In the genomic region with DNA sequence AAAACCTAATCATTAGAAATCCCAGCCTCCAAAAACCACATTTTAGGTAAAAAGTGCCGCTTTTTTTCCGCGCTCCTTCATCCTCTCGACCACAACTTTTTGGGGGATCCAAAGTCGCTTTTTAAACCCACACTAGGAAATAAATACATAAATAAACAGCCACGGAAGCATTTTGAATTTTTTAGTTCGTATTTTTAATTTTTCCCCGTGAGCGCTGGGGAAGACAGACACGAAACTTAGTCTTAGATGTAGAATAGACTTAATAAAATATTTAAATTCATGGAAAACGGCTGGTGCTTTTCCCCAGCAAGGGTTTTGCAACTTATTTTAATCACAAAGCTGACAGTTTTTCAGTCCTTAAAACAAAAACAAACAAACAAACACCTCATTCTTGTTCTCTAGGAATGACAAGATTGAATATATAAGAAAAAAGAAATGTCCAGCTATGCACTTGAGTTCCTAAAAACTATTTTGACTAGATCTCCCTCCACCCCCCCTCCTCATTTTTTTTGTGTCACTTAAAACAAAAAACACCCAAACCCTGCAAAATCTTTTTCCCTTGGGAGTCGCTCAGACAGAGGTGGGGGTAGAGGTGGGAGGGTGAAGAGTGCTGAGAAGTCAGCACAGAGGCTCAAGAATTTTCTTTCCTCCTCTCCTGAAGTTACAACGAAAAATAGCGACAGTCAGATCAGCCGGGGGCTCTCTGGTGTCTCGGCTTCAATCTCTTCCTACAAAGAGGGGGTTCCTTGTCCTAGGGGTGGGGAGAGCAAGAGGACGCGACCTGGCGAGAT, we compare ENCODE assay signal across 8 cellular contexts. TPM values are rescaled to one million over a fixed set of nuclear protein-coding genes. Genes with fewer than 3 reads are reported as not detected.
DNase-seq lines count a peak whose midpoint lies in the region; ATAC-seq, FAIRE-seq and TF ChIP-seq lines count a peak whose summit lies in the region.

No MANE protein-coding gene starts in this region.

- no peaks in the 10 kb centered on the region for H3K79me1 ChIP-seq in mesendoderm (ENCODE audit: low read length)

- H3K4me3 Mint-ChIP-seq in HFFc6 = peak overlapping the region; percentile 95

- TF ChIP-seq RAD21 in K562 (CRISPR knock-in tag; conservative IDR thresholded peaks at IDR 0.05 in 1 of 2, IDR thresholded peaks at IDR 0.05 in 1 of 2) = no peak

- DNase-seq in 8988T (peak; percentile 28), HFFc6 (no peak), K562 (ENCODE audit: extremely low read depth in 1 of 4, low spot score in 3 of 4) (peak in 2 of 4 experiments; percentile 27 to 28), mesendoderm (peak; percentile 50), NCI-H226 (no peak), DMS153 (lab: John Stamatoyannopoulos, UW) (no peak)

- intact Hi-C loops in K562 (cut with micrococcal nuclease) = loop anchor here (2.0 to 5.0 kb wide), 3 partner anchors 41 to 294 kb away; no protein-coding TSS in a partner anchor

- peaks cover 2% of the 10 kb centered on the region; the same call in 1 of the 2 replicates for H3K27me3 Mint-ChIP-seq in HFFc6 (ENCODE audit: insufficient read depth)

- H2BK120ac ChIP-seq in mesendoderm (ENCODE audit: low read depth, low read length) = no peak overlapping the region

- H3K36me3 Mint-ChIP-seq in HFFc6 (ENCODE audit: low read depth) = peaks cover 7% of the 10 kb centered on the region; the same call in 1 of the 2 replicates

- H3K4ac ChIP-seq in mesendoderm (ENCODE audit: low read depth, low read length) = no peak overlapping the region

- TF ChIP-seq POLR2A in K562 (conservative IDR thresholded peaks at IDR 0.05) = no peak

- H4K20me1 ChIP-seq in K562 (replicated peaks; ENCODE audit: control insufficient read depth, insufficient read depth, low read length) = no peaks in the 10 kb centered on the region

- H3K79me2 ChIP-seq in K562 (ENCODE audit: control insufficient read depth, insufficient read depth, low read length) = no peaks in the 10 kb centered on the region
- no peaks in the 10 kb centered on the region for H3K79me2 ChIP-seq in mesendoderm (ENCODE audit: control insufficient read depth, insufficient read depth, low read length)

- 19% methylated on average over 19 of the region's 19 CpGs for WGBS in K562 (ENCODE audit: insufficient coverage, low coverage, missing lambda C conversion rate)
- WGBS in mesendoderm (ENCODE audit: extremely low coverage, insufficient coverage, low lambda C conversion rate) = no CpG with 5 or more reads among the region's 19 CpGs

- H4K5ac ChIP-seq in mesendoderm (ENCODE audit: low read length) = no peak overlapping the region

- H3K4me1 Mint-ChIP-seq in HFFc6 (ENCODE audit: low read depth) = peaks cover 64% of the 10 kb centered on the region

- POLR2A ChIA-PET in K562 (lab: Yijun Ruan, JAX) = no interaction called here

- H3K23ac ChIP-seq in mesendoderm (ENCODE audit: low read length) = no peak overlapping the region

- no peaks in the 10 kb centered on the region for H3K9me3 Mint-ChIP-seq in HFFc6

- no peak for TF ChIP-seq EP300 in K562 (IDR thresholded peaks at IDR 0.05; ENCODE audit: low read length)

- ATAC-seq in K562 (peak; percentile 39), HG02840 (IDR thresholded peaks at IDR 0.05; ENCODE audit: low FRiP score, unreplicated experiment) (no peak), GM21360 (IDR thresholded peaks at IDR 0.05; ENCODE audit: unreplicated experiment) (no peak)

- CTCF ChIA-PET in K562 (lab: Yijun Ruan, JAX; ENCODE audit: low intra/inter-chr PET ratio) = interaction anchor here (0.7 to 2.4 kb wide), 2 partner anchors 45 to 766 kb away, joined by 8 to 12 read pairs; no protein-coding TSS in a partner anchor

- H3K27ac ChIP-seq in K562 (ENCODE audit: extremely low read depth, low read depth, low read length) (no peak overlapping the region), mesendoderm (ENCODE audit: low read depth, low read length) (no peak overlapping the region)

- no peak for TF ChIP-seq CTCF in HFFc6 (IDR thresholded peaks at IDR 0.05)
- TF ChIP-seq CTCF in K562 (IDR thresholded peaks at IDR 0.05 in 2 of 3, conservative IDR thresholded peaks at IDR 0.05 in 1 of 3; ENCODE audit: insufficient read depth in 2 of 3, low read depth in 1 of 3, low read length in 3 of 3) = no peak

- no peak overlapping the region for H2BK15ac ChIP-seq in mesendoderm (replicated peaks; ENCODE audit: low read depth)

- H3K4me1 ChIP-seq in K562 (replicated peaks in 1 of 2; ENCODE audit: control insufficient read depth in 2 of 2, insufficient read depth in 2 of 2, low read length in 2 of 2) = peaks cover 0 to 41% of the 10 kb centered on the region in 2 experiments; a peak in 4 of 5 replicates
- peaks cover 3% of the 10 kb centered on the region for H3K4me1 ChIP-seq in mesendoderm (ENCODE audit: control insufficient read depth, low read depth, low read length)

- peak overlapping the region; percentile 84 for H3K4me2 ChIP-seq in K562 (ENCODE audit: insufficient read depth, low read length)
- H3K4me2 ChIP-seq in mesendoderm (ENCODE audit: low read length) = peak overlapping the region; percentile 96

- H2AFZ ChIP-seq in K562 (ENCODE audit: low read depth, low read length) = peak overlapping the region; percentile 89

- peak overlapping the region; percentile 73 for H3K27ac Mint-ChIP-seq in HFFc6

- H3K18ac ChIP-seq in mesendoderm (ENCODE audit: low read length) = peak overlapping the region; percentile 62

- H3K9ac ChIP-seq in K562 (ENCODE audit: insufficient read depth in 1 of 2, low read depth in 2 of 2, low read length in 2 of 2) = peak overlapping the region in 1 of 2 experiments; percentile 89; a peak in 2 of 4 replicates
- H3K9ac ChIP-seq in mesendoderm (ENCODE audit: low read length) = peak overlapping the region; percentile 59

- peaks cover 9 to 19% of the 10 kb centered on the region in 2 experiments; a peak in 4 of 5 replicates for H3K27me3 ChIP-seq in K562 (ENCODE audit: control insufficient read depth in 2 of 2, insufficient read depth in 2 of 2, low read length in 2 of 2)
- peaks cover 20% of the 10 kb centered on the region for H3K27me3 ChIP-seq in mesendoderm (ENCODE audit: insufficient read depth, low read length, poor library complexity)

- peak overlapping the region; percentile 55 for H3K4me3 ChIP-seq in K562
- peak overlapping the region; percentile 50 for H3K4me3 ChIP-seq in mesendoderm (ENCODE audit: low read length)

- peak; percentile 46 for FAIRE-seq in K562 (lab: Jason Lieb, UNC)

- no TSS peak for BruUV-seq in K562 (replicated peaks; lab: Mats Ljungman, UMichigan)

- H2AK5ac ChIP-seq in mesendoderm (ENCODE audit: low read length) = no peak overlapping the region

- no peak overlapping the region for H4K8ac ChIP-seq in mesendoderm (ENCODE audit: low read depth, low read length)

- no peaks in the 10 kb centered on the region for H3K9me1 ChIP-seq in K562 (ENCODE audit: control insufficient read depth, insufficient read depth, low read length)

- H3K36me3 ChIP-seq in K562 (ENCODE audit: control insufficient read depth, insufficient read depth, low read length) (no peaks in the 10 kb centered on the region), mesendoderm (ENCODE audit: control insufficient read depth, insufficient read depth, low read length) (no peaks in the 10 kb centered on the region)

- peak overlapping the region; percentile 80 for H3K56ac ChIP-seq in mesendoderm (ENCODE audit: low read length)

- no peaks in the 10 kb centered on the region for H3K9me3 ChIP-seq in K562 (replicated peaks; ENCODE audit: control insufficient read depth, insufficient read depth, low read depth, low read length)

- no peak overlapping the region for H2BK5ac ChIP-seq in mesendoderm (ENCODE audit: low read length)

- in situ Hi-C loops in K562 (cut with MboI) = no loop called here

TF ChIP-seq in K562, 482 proteins besides CTCF, POLR2A, EP300 and RAD21 (continues in another document):
- TF ChIP-seq ZNF589 (CRISPR knock-in tag; IDR thresholded peaks at IDR 0.05; ENCODE audit: low read depth) (no peak), ZC3H8 (IDR thresholded peaks at IDR 0.05) (no peak)
- TF ChIP-seq, protein P1, sequence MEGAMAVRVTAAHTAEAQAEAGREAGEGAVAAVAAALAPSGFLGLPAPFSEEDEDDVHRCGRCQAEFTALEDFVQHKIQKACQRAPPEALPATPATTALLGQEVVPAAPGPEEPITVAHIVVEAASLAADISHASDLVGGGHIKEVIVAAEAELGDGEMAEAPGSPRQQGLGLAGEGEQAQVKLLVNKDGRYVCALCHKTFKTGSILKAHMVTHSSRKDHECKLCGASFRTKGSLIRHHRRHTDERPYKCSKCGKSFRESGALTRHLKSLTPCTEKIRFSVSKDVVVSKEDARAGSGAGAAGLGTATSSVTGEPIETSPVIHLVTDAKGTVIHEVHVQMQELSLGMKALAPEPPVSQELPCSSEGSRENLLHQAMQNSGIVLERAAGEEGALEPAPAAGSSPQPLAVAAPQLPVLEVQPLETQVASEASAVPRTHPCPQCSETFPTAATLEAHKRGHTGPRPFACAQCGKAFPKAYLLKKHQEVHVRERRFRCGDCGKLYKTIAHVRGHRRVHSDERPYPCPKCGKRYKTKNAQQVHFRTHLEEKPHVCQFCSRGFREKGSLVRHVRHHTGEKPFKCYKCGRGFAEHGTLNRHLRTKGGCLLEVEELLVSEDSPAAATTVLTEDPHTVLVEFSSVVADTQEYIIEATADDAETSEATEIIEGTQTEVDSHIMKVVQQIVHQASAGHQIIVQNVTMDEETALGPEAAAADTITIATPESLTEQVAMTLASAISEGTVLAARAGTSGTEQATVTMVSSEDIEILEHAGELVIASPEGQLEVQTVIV (CRISPR knock-in tag; IDR thresholded peaks at IDR 0.05; ENCODE audit: borderline replicate concordance) = no peak

RNA-seq across cellular contexts. Expression of gene SUPT3H, which starts 43.4 kb away (rescaled TPM):
- total RNA-seq in HFFc6 (2021; fragmentation: NEBNext Ultra II Directional; extraction: Animal tissue kit (Norgen Biotek cat#: 25700)) = 1 to 10 TPM; 5.6 to 8.2 (median 6.5) TPM
- 7.5 and 15.8 TPM in 2 replicates for total RNA-seq in K562 (2011; cell fraction: chromatin; rRNA removed; ENCODE audit: low replicate concordance)
- total RNA-seq in K562 (2011; cell fraction: nucleolus; rRNA removed) = 4.9 and 6.2 TPM in 2 replicates
- total RNA-seq in K562 (2011; cell fraction: nucleoplasm; rRNA removed) = 10.3 and 16.6 TPM in 2 replicates
- total RNA-seq in K562 (2014; rRNA removed) (4.7 and 7.2 TPM in 2 replicates), K562 (2014; rRNA removed; fragmentation: Illumina TruSeq; extraction: Trizol) (9.4 and 10.1 TPM in 2 replicates), K562 (2015; rRNA removed; fragmentation: Illumina TruSeq; extraction: Trizol) (6.4 and 7.9 TPM in 2 replicates), K562 (2021) (11.3 and 11.9 TPM in 2 replicates)
- polyA plus RNA-seq in K562 (2011; rRNA removed) (15.3 and 18.6 TPM in 2 replicates), K562 (2014; fragmentation: Illumina TruSeq; extraction: Trizol) (15.6 and 15.8 TPM in 2 replicates), K562 (2014; fragmentation: Nextera tagmentation; extraction: Ambion mirVana) (10 to 100 TPM; 13.2 to 16.3 TPM), K562 (2014; rRNA removed) (8.1 and 14.7 TPM in 2 replicates)
- 15.9 and 18.2 TPM in 2 replicates for polyA plus RNA-seq in K562 (2011; cell fraction: cytosol; rRNA removed)
- polyA plus RNA-seq in K562 (2011; cell fraction: nucleus; rRNA removed) = 11.7 and 13.1 TPM in 2 replicates
- polyA plus RNA-seq in K562 (2012) = 11.6 and 25.6 TPM in 2 replicates
- polyA minus RNA-seq in K562 (2011; rRNA and poly(A)+ RNA removed) = 16.3 and 17.8 TPM in 2 replicates
- 3.0 and 20.3 TPM in 2 replicates for polyA minus RNA-seq in K562 (2011; cell fraction: cytosol; rRNA and poly(A)+ RNA removed)
- 10.2 and 14.4 TPM in 2 replicates for polyA minus RNA-seq in K562 (2011; cell fraction: nucleus; rRNA and poly(A)+ RNA removed)
- polyA plus RNA-seq in mesendoderm (2013, experiment 1 of 2) = 18.2 TPM
- 20.2 TPM for polyA plus RNA-seq in mesendoderm (2013, experiment 2 of 2)

Comparison
In these comparisons a context has a peak if more than half of its experiments do, and no peak if none do; other contexts are left out.
1. DNase-seq: peak in 8988T (single experiment) and mesendoderm (single experiment); none in HFFc6 (single experiment), NCI-H226 (single experiment) and DMS153 (single experiment).